ENCODE assay signal across 8 cellular contexts in the genomic region with DNA sequence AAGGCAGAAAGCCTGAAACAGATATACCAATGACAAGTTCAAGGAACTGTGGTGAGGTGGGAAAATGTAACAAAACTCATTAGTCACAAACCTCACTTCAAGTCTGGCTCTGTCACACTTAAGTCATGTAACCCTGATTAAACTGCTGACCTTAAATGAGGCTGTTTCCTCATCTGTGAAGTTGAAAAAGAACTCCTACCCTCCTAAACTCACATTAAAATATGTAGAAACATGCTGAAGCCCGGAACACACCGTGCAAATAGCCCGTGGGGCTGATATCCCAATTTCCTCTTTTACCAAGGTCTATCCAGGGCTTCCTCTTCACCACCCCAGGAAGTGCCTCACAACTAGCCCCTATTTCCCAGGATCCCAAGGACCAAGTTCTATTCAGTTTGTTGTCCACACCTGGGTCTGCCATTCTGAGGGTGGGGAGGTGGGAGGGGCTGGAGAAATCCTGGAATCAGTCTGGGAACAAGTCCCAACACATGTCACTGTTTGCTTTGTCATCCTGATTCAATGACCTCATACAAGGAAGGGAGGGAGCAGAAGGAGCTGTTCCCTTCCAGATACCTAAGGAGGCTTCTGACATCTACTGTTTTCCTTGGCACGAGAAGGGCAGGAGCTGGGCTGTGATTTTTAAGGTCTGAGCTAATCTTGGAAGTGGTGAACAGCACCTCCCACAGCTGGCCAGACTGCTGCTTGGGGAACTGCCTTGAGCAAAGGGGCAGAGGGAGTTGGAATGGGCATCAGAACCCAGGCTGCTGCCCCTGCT. TPM values are rescaled to one million over a fixed set of nuclear protein-coding genes. Genes with fewer than 3 reads are reported as not detected.
DNase-seq lines count a peak whose midpoint lies in the region; ATAC-seq, FAIRE-seq and TF ChIP-seq lines count a peak whose summit lies in the region.

No MANE protein-coding gene starts in this region.

- H4K8ac ChIP-seq in trophoblast cell (ENCODE audit: low read depth, low read length): no peak overlapping the region

- H3K36me3 ChIP-seq in GM23338 (ENCODE audit: insufficient read depth) (no peaks in the 10 kb centered on the region), Panc1 (ENCODE audit: control insufficient read depth, insufficient read depth, low read length) (no peaks in the 10 kb centered on the region), esophagus squamous epithelium (no peaks in the 10 kb centered on the region), trophoblast cell (ENCODE audit: control insufficient read depth in 1 of 2, insufficient read depth in 2 of 2, low read length in 2 of 2) (no peaks in the 10 kb centered on the region)

- H3K27ac Mint-ChIP-seq in GM23338: peak overlapping the region; percentile 84; the same call in 1 of the 2 replicates

- H3K9me3 Mint-ChIP-seq in GM23338: no peaks in the 10 kb centered on the region

- no peaks in the 10 kb centered on the region for H3K36me3 Mint-ChIP-seq in GM23338 (ENCODE audit: low read depth)

- no peak overlapping the region for H3K27ac ChIP-seq in GM23338 (ENCODE audit: low read depth)
- 0 out of 2 replicates have a peak overlapping the region, but pooled peaks have one; percentile 13 for H3K27ac ChIP-seq in Panc1 (ENCODE audit: low read length)
- H3K27ac ChIP-seq in esophagus squamous epithelium: peak overlapping the region; percentile 90 to 97 (median 93)
- no peak overlapping the region for H3K27ac ChIP-seq in trophoblast cell (ENCODE audit: low read depth, low read length)

- H3K9me2 ChIP-seq in GM23338 (ENCODE audit: insufficient read depth): no peaks in the 10 kb centered on the region

- no TSS peak for BruUV-seq in Panc1 (replicated peaks; lab: Mats Ljungman, UMichigan)

- H3K4ac ChIP-seq in trophoblast cell (ENCODE audit: low read depth, low read length): peak overlapping the region; percentile 24

- DNase-seq in GM23338 (ENCODE audit: low spot score) (no peak), Panc1 (ENCODE audit: low read depth, low spot score) (peak; percentile 97), esophagus squamous epithelium (lab: John Stamatoyannopoulos, UW) (no peak), trophoblast cell (peak in 1 of 2 donors; percentile 10), NCI-H1436 treated with DMSO at 0.1 percent for 48 hours (lab: John Stamatoyannopoulos, UW) (no peak), D721Med (ENCODE audit: insufficient read length, low spot score) (no peak), NCI-H2227 (lab: John Stamatoyannopoulos, UW; ENCODE audit: unreplicated experiment) (no peak), NCI-H524 treated with DMSO at 0.1 percent for 48 hours (lab: John Stamatoyannopoulos, UW) (no peak)

- H3K18ac ChIP-seq in trophoblast cell (ENCODE audit: low read length): peak overlapping the region; percentile 41

- no peaks in the 10 kb centered on the region for H3F3A ChIP-seq in GM23338 (replicated peaks; ENCODE audit: low read depth)

- no peak overlapping the region for H3K4me3 Mint-ChIP-seq in GM23338

- H2AK5ac ChIP-seq in trophoblast cell (ENCODE audit: low read length): no peak overlapping the region

- no peak overlapping the region for H3K4me3 ChIP-seq in GM23338
- H3K4me3 ChIP-seq in Panc1 (ENCODE audit: low read depth in 2 of 2, low read length in 2 of 2): no peak overlapping the region
- no peak overlapping the region for H3K4me3 ChIP-seq in esophagus squamous epithelium
- H3K4me3 ChIP-seq in trophoblast cell (ENCODE audit: low read depth, low read length): no peak overlapping the region

- CTCF ChIA-PET in Panc1 (lab: Charles Lee): interaction anchor here (0.6 kb wide), 2 partner anchors 18 to 36 kb away, joined by 4 to 6 read pairs; no protein-coding TSS in a partner anchor

- no peaks in the 10 kb centered on the region for H3K27me3 ChIP-seq in GM23338 (ENCODE audit: insufficient read depth)
- H3K27me3 ChIP-seq in Panc1 (ENCODE audit: control insufficient read depth, insufficient read depth, low read length): no peaks in the 10 kb centered on the region
- H3K27me3 ChIP-seq in esophagus squamous epithelium: no peaks in the 10 kb centered on the region
- no peaks in the 10 kb centered on the region for H3K27me3 ChIP-seq in trophoblast cell (ENCODE audit: insufficient read depth, low read length)

- H2BK12ac ChIP-seq in trophoblast cell (ENCODE audit: low read length): peak overlapping the region; percentile 64

- no peak for FAIRE-seq in D721Med (lab: Jason Lieb, UNC)

- peaks cover 5% of the 10 kb centered on the region for H3K27me3 Mint-ChIP-seq in GM23338 (ENCODE audit: insufficient read depth, low read depth, poor library complexity)

- H3K9ac ChIP-seq in trophoblast cell (ENCODE audit: low read length): no peak overlapping the region

- peak overlapping the region; percentile 77 for H4K91ac ChIP-seq in trophoblast cell (ENCODE audit: low read depth, low read length)

- H4K12ac ChIP-seq in trophoblast cell (ENCODE audit: low read depth, low read length): no peak overlapping the region

- in situ Hi-C loops in Panc1 (cut with HindIII; ENCODE audit: low pct_unique_long_range_greater_than_20kb, low sequenced_read_pairs): no loop called here

- ATAC-seq in GM23338 (no peak), Panc1 (peak; percentile 72)

- no peaks in the 10 kb centered on the region for H4K20me1 ChIP-seq in GM23338 (replicated peaks; ENCODE audit: insufficient read depth)

- H3K4me2 ChIP-seq in GM23338 (no peak overlapping the region), trophoblast cell (ENCODE audit: low read length) (no peak overlapping the region)

- H2BK120ac ChIP-seq in trophoblast cell (ENCODE audit: insufficient read depth, low read length, poor library complexity): no peak overlapping the region

- no peak for TF ChIP-seq POLR2A in esophagus squamous epithelium (IDR thresholded peaks at IDR 0.05)

- no peaks in the 10 kb centered on the region for H3K9me3 ChIP-seq in Panc1 (ENCODE audit: control insufficient read depth, insufficient read depth, low read depth, low read length)
- no peaks in the 10 kb centered on the region for H3K9me3 ChIP-seq in esophagus squamous epithelium
- no peaks in the 10 kb centered on the region for H3K9me3 ChIP-seq in trophoblast cell (ENCODE audit: insufficient read depth, low read depth, low read length)

- peak overlapping the region; percentile 39 for H3K14ac ChIP-seq in trophoblast cell (ENCODE audit: low read length)

- no peaks in the 10 kb centered on the region for H3K79me2 ChIP-seq in GM23338 (replicated peaks; ENCODE audit: insufficient read depth)
- no peaks in the 10 kb centered on the region for H3K79me2 ChIP-seq in trophoblast cell (ENCODE audit: control insufficient read depth, insufficient read depth, low read length, poor library complexity)

- H3K4me1 Mint-ChIP-seq in GM23338: peaks cover 9% of the 10 kb centered on the region; the same call in 2 of the 3 replicates

- intact Hi-C loops in Panc1 (cut with micrococcal nuclease; ENCODE audit: unreplicated experiment) (no loop called here), esophagus squamous epithelium (cut with DNase I) (no loop called here)

- no peak for TF ChIP-seq CTCF in GM23338 (conservative IDR thresholded peaks at IDR 0.05; ENCODE audit: low read depth in 2 of 2)
- TF ChIP-seq CTCF in Panc1 (IDR thresholded peaks at IDR 0.05): no peak
- TF ChIP-seq CTCF in esophagus squamous epithelium (IDR thresholded peaks at IDR 0.05): no peak
- TF ChIP-seq CTCF in D721Med (IDR thresholded peaks at IDR 0.05; ENCODE audit: insufficient read depth, missing control alignments): no peak

- H3K4me1 ChIP-seq in GM23338 (ENCODE audit: insufficient read depth) (peaks cover 10% of the 10 kb centered on the region), Panc1 (ENCODE audit: control insufficient read depth, insufficient read depth, low read length) (peaks cover 9% of the 10 kb centered on the region; the same call in 1 of the 2 replicates), esophagus squamous epithelium (peaks cover 7 to 58% (median 46%) of the 10 kb centered on the region in 3 donors), trophoblast cell (ENCODE audit: control insufficient read depth in 1 of 2, insufficient read depth in 2 of 2, low read length in 2 of 2) (peaks cover 4 to 6% of the 10 kb centered on the region in 2 experiments)

- WGBS in esophagus squamous epithelium, 2 donors: 25 to 27% methylated on average over 3 to 4 of the region's 4 CpGs
- WGBS in trophoblast cell (ENCODE audit: extremely low coverage, insufficient coverage, insufficient read length): no CpG with 5 or more reads among the region's 4 CpGs

- H3K23ac ChIP-seq in trophoblast cell (ENCODE audit: low read length): no peak overlapping the region

- peaks cover 3% of the 10 kb centered on the region for H3K79me1 ChIP-seq in trophoblast cell (ENCODE audit: low read length)

- POLR2A ChIA-PET in Panc1 (lab: Charles Lee): no interaction called here

- H2AFZ ChIP-seq in GM23338 (peak overlapping the region; percentile 52; the same call in 1 of the 2 replicates), trophoblast cell (ENCODE audit: insufficient read depth, low read length, poor library complexity) (no peak overlapping the region)

- no peak overlapping the region for H2BK5ac ChIP-seq in trophoblast cell (ENCODE audit: low read depth, low read length, poor library complexity)

TF ChIP-seq in GM23338, 12 proteins besides CTCF, POLR2A, EP300 and RAD21 (continues in another document):
- TF ChIP-seq EZH2 (IDR thresholded peaks at IDR 0.05; ENCODE audit: low read depth, unreplicated experiment) (no peak), CREB1 (CRISPR knock-in tag; IDR thresholded peaks at IDR 0.05; ENCODE audit: low read depth) (no peak), POLR2AphosphoS5 (IDR thresholded peaks at IDR 0.05; ENCODE audit: low read depth) (no peak)

RNA-seq across cellular contexts. Expression of gene SLC4A1AP, which starts 42.3 kb away (rescaled TPM):
- 19.0 and 24.3 TPM in 2 replicates for total RNA-seq in GM23338 (2014; rRNA removed; shearing (Covaris generic))
- polyA plus RNA-seq in GM23338 (2016; fragmentation: Nextera tagmentation; extraction: Ambion mirVana): 25.2 and 29.2 TPM in 2 replicates
- total RNA-seq in Panc1 (2021; ENCODE audit: unreplicated experiment): 22.2 TPM
- polyA plus RNA-seq in Panc1 (2012; ENCODE audit: insufficient read length): 16.0 TPM
- total RNA-seq in esophagus squamous epithelium: 10 to 100 TPM; 15.4 to 27.0 (median 24.1) TPM
- polyA plus RNA-seq in trophoblast cell (2013): 22.4 and 23.3 TPM in 2 replicates

RNA-seq across cellular contexts. Expression of gene SUPT7L, which starts 42.6 kb away (rescaled TPM):
- total RNA-seq in GM23338 (2014; rRNA removed; shearing (Covaris generic)): 16.5 and 17.7 TPM in 2 replicates
- polyA plus RNA-seq in GM23338 (2016; fragmentation: Nextera tagmentation; extraction: Ambion mirVana): 13.5 and 13.7 TPM in 2 replicates
- total RNA-seq in Panc1 (2021; ENCODE audit: unreplicated experiment): 22.4 TPM
- 22.0 TPM for polyA plus RNA-seq in Panc1 (2012; ENCODE audit: insufficient read length)
- total RNA-seq in esophagus squamous epithelium: 10 to 100 TPM; 10.5 to 25.4 (median 14.2) TPM
- polyA plus RNA-seq in trophoblast cell (2013): 28.1 and 28.7 TPM in 2 replicates

Comparison
In these comparisons a context has a peak if more than half of its experiments do, and no peak if none do; other contexts are left out.
1. H3K27ac ChIP-seq: peak in Panc1 (single experiment) and esophagus squamous epithelium (4 of 4); none in GM23338 (single experiment) and trophoblast cell (single experiment).